Comparison of ENCODE assay signal across 24 cellular contexts in the genomic region with DNA sequence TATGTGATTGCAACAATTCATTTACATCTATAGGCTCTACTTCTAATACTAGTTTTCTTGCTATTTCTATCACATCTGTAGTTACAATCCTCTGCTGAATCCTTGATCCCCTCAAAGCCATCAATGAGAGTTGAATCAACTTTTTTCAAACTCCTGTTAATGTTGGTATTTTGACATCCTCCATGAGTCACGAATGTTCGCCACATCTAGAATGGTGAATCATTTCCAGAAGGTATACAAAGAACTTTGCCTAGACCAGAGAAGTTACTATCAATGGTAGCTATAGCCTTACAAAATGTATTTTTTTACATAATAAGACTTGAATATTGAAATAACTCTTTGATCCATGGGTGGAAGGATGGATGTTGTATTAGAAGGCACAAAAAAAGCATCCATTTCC.
"Had no signal": no experiment of that assay in that cellular context is flagged by ENCODE, and none has a peak within 500 bp of the region (broad histone marks: within the 10 kb centered on the region; RNA-seq: fewer than 3 reads in every experiment).

No MANE protein-coding gene starts in this region.

- H3K79me2 ChIP-seq: hepatocyte, parathyroid adenoma had no signal

- H3K27ac ChIP-seq: dorsolateral prefrontal cortex, epithelial cell of prostate, gastrocnemius medialis, hepatocyte, neural progenitor cell, parathyroid adenoma, right lobe of liver, thoracic aorta, tibial nerve, upper lobe of left lung had no signal

- H3K9me3 ChIP-seq: gastrocnemius medialis, right lobe of liver, thoracic aorta, upper lobe of left lung had no signal

- H2AFZ ChIP-seq: hepatocyte, neural progenitor cell, parathyroid adenoma had no signal

- FAIRE-seq: kidney, small intestine, urothelium cell line had no signal

- H3K4me2 ChIP-seq: hepatocyte, neural progenitor cell had no signal

- ATAC-seq: esophagus mucosa; gastrocnemius medialis; left lobe of liver; naive thymus-derived CD4-positive, alpha-beta T cell; right lobe of liver; stimulated activated naive B cell treated with anti-CD40 and anti-IgM and Interleukin-4, amounts not matched to agents 10 μg/mL and 1 μg/mL and 100 μg/mL, for 72 hours had no signal

- H3K9ac ChIP-seq: neural progenitor cell, parathyroid adenoma had no signal

- DNase-seq: dorsolateral prefrontal cortex; effector CD4-positive, alpha-beta T cell; foreskin fibroblast; gastrocnemius medialis; head of caudate nucleus; kidney; mesenchymal stem cell; midbrain; naive thymus-derived CD4-positive, alpha-beta T cell; right lobe of liver; small intestine; stimulated activated CD4-positive, alpha-beta T cell treated with anti-CD3 and anti-CD28 coated beads, Interleukin-15, amount 100 ng/mL, for 24 hours; stimulated activated CD4-positive, alpha-beta T cell treated with anti-CD3 and anti-CD28 coated beads, Interleukin-2, amount 100 ng/mL, for 48 hours; stimulated activated naive B cell treated with anti-CD40 and anti-IgM and Interleukin-4, amounts not matched to agents 10 μg/mL and 1 μg/mL and 100 μg/mL, for 72 hours; upper lobe of left lung had no signal

- H3K4me1 ChIP-seq: gastrocnemius medialis, neural progenitor cell, parathyroid adenoma, right lobe of liver, tibial nerve, upper lobe of left lung had no signal

- H3K27me3 ChIP-seq: dorsolateral prefrontal cortex, gastrocnemius medialis, hepatocyte, neural progenitor cell, right lobe of liver, tibial nerve, upper lobe of left lung had no signal

- H3K36me3 ChIP-seq: gastrocnemius medialis, neural progenitor cell, right lobe of liver, thoracic aorta, tibial nerve, upper lobe of left lung had no signal

- H3K4me3 ChIP-seq: dorsolateral prefrontal cortex, gastrocnemius medialis, hepatocyte, neural progenitor cell, right lobe of liver, thoracic aorta, tibial nerve, upper lobe of left lung had no signal
